In the genomic region with DNA sequence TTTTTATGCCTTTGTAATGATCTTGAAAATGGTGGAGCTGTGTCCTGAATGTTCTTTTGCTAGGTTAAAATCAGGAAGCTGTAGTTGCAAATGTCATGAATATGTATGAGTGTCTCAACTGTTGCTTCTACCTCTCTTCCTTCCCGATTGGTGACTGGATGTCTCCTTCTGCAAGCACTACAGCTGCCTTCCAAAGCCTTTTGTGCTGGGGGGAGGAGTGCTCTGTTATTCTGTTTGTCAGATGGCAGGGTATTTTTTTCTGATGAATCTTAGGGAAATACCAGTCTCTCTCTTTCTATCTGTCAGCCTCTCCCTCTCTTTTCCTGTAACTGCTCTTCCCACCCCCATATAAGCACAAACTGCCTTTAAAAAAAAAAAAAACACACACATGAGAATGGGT, we compare ENCODE assay signal across 24 cellular contexts.
DNase-seq lines count a peak whose midpoint lies in the region; ATAC-seq, FAIRE-seq and TF ChIP-seq lines count a peak whose summit lies in the region.
"Had no signal": no experiment of that assay in that cellular context is flagged by ENCODE, and none has a peak within 500 bp of the region (broad histone marks: within the 10 kb centered on the region; RNA-seq: fewer than 3 reads in every experiment).

No MANE protein-coding gene starts in this region.

- intact Hi-C loops in GM12878 (cut with micrococcal nuclease; ENCODE audit: unreplicated experiment): no loop called here

- SMC1A ChIA-PET in GM12878 (lab: Charles Lee; ENCODE audit: uncharacterized antibody, unreplicated experiment): interaction anchor here (4.8 kb wide), 1 partner anchor 20 kb away, joined by 29 read pairs; no protein-coding TSS in a partner anchor

- peaks cover 37% of the 10 kb centered on the region for H3K4me1 Mint-ChIP-seq in GM23338
- H3K4me1 Mint-ChIP-seq: central memory CD8-positive, alpha-beta T cell had no signal

- POLR2A ChIA-PET in GM12878 (lab: Charles Lee): no interaction called here

- no peak overlapping the region for H3K4me2 ChIP-seq in DND-41 (ENCODE audit: insufficient read depth, low read length)
- peak overlapping the region; percentile 39 for H3K4me2 ChIP-seq in GM23338
- no peak overlapping the region for H3K4me2 ChIP-seq in GM12878 (ENCODE audit: control insufficient read depth, insufficient read depth)

- TF ChIP-seq POLR2A in GM12878 (IDR thresholded peaks at IDR 0.05; ENCODE audit: low read depth, low read length): no peak

- H4K20me1 ChIP-seq in DND-41 (ENCODE audit: insufficient read depth, low read length) (no peaks in the 10 kb centered on the region), GM23338 (replicated peaks; ENCODE audit: insufficient read depth) (no peaks in the 10 kb centered on the region), GM12878 (ENCODE audit: control insufficient read depth, insufficient read depth) (no peaks in the 10 kb centered on the region)

- H3K4me3 ChIP-seq in DND-41 (ENCODE audit: low read depth in 1 of 2, low read length in 2 of 2) (no peak overlapping the region), GM23338 (no peak overlapping the region), GM12878 (no peak overlapping the region)
- H3K4me3 ChIP-seq: dorsolateral prefrontal cortex, prostate gland, sigmoid colon had no signal

- TF ChIP-seq EP300 in GM12878 (IDR thresholded peaks at IDR 0.05; ENCODE audit: borderline replicate concordance in 1 of 2, control insufficient read depth in 1 of 2, low read depth in 2 of 2, low read length in 2 of 2): no peak

- no peak for ATAC-seq in DND-41 (ENCODE audit: insufficient read depth, low read depth)
- peak; percentile 73 for ATAC-seq in GM23338
- peak; percentile 55 for ATAC-seq in GM12878
- no peak for ATAC-seq in HG03097 (IDR thresholded peaks at IDR 0.05; ENCODE audit: low FRiP score, unreplicated experiment)
- no peak for ATAC-seq in HG03378 (IDR thresholded peaks at IDR 0.05; ENCODE audit: unreplicated experiment)
- ATAC-seq in HG03045 (IDR thresholded peaks at IDR 0.05; ENCODE audit: unreplicated experiment): no peak
- ATAC-seq: activated naive CD4-positive, alpha-beta T cell treated with anti-CD3 and anti-CD28 coated beads, Interleukin-2, amount 50 U/mL, for 72 hours had no signal

- H3F3A ChIP-seq in GM23338 (replicated peaks; ENCODE audit: low read depth): no peaks in the 10 kb centered on the region

- peak overlapping the region; percentile 37; the same call in 1 of the 2 replicates for H3K27ac ChIP-seq in DND-41 (ENCODE audit: low read length)
- no peak overlapping the region for H3K27ac ChIP-seq in GM23338 (ENCODE audit: low read depth)
- H3K27ac ChIP-seq in GM12878 (ENCODE audit: control insufficient read depth, insufficient read depth): no peak overlapping the region
- H3K27ac ChIP-seq: dorsolateral prefrontal cortex, prostate gland, sigmoid colon had no signal

- no peak overlapping the region for H3K4me3 Mint-ChIP-seq in GM23338
- H3K4me3 Mint-ChIP-seq: activated T-helper 1 cell treated with anti-CD3 and anti-CD28 coated beads, Interleukin-12 subunit alpha, Interleukin-12 subunit beta, Interleukin-2, Interleukin-4 antibody, amounts not matched to agents 30 ng/mL and 10 ng/mL and 1 ng/mL, durations not matched to agents 14 hours and 24 hours and 36 hours; central memory CD8-positive, alpha-beta T cell; type B pancreatic cell had no signal

- H3K9me3 Mint-ChIP-seq in GM23338: no peaks in the 10 kb centered on the region
- H3K9me3 Mint-ChIP-seq: activated naive CD4-positive, alpha-beta T cell treated with anti-CD3 and anti-CD28 coated beads, Interleukin-2, amount 50 U/mL, for 72 hours; activated T-helper 1 cell treated with anti-CD3 and anti-CD28 coated beads, Interleukin-12 subunit alpha, Interleukin-12 subunit beta, Interleukin-2, Interleukin-4 antibody, amounts not matched to agents 30 ng/mL and 10 ng/mL and 1 ng/mL, durations not matched to agents 14 hours and 24 hours and 36 hours; central memory CD8-positive, alpha-beta T cell; type B pancreatic cell had no signal

- no peaks in the 10 kb centered on the region for H3K27me3 Mint-ChIP-seq in GM23338 (ENCODE audit: insufficient read depth, low read depth, poor library complexity)
- H3K27me3 Mint-ChIP-seq: type B pancreatic cell had no signal

- RAD21 ChIA-PET in GM12878 (lab: Charles Lee; ENCODE audit: unreplicated experiment): no interaction called here

- H3K36me3 ChIP-seq in DND-41 (ENCODE audit: insufficient read depth, low read length) (no peaks in the 10 kb centered on the region), GM23338 (ENCODE audit: insufficient read depth) (no peaks in the 10 kb centered on the region), GM12878 (ENCODE audit: control insufficient read depth in 2 of 2, insufficient read depth in 2 of 2, low read length in 1 of 2) (no peaks in the 10 kb centered on the region)
- H3K36me3 ChIP-seq: prostate gland, sigmoid colon had no signal

- H2AFZ ChIP-seq in DND-41 (ENCODE audit: low read depth, low read length) (peak overlapping the region; percentile 59; the same call in 1 of the 2 replicates), GM23338 (peak overlapping the region; percentile 19; the same call in 1 of the 2 replicates), GM12878 (ENCODE audit: control insufficient read depth, low read depth, low read length) (peak overlapping the region; percentile 34; the same call in 1 of the 2 replicates)

- peak overlapping the region; percentile 77; the same call in 1 of the 2 replicates for H3K27ac Mint-ChIP-seq in GM23338
- H3K27ac Mint-ChIP-seq: activated naive CD4-positive, alpha-beta T cell treated with anti-CD3 and anti-CD28 coated beads, Interleukin-2, amount 50 U/mL, for 72 hours; activated T-helper 1 cell treated with anti-CD3 and anti-CD28 coated beads, Interleukin-12 subunit alpha, Interleukin-12 subunit beta, Interleukin-2, Interleukin-4 antibody, amounts not matched to agents 30 ng/mL and 10 ng/mL and 1 ng/mL, durations not matched to agents 14 hours and 24 hours and 36 hours; type B pancreatic cell had no signal

- no peak for TF ChIP-seq RAD21 in GM12878 (IDR thresholded peaks at IDR 0.05; ENCODE audit: insufficient read depth, low read depth, low read length)

- H3K27me3 ChIP-seq in DND-41 (ENCODE audit: insufficient read depth, low read length, poor library complexity): no peaks in the 10 kb centered on the region
- H3K27me3 ChIP-seq in GM23338 (ENCODE audit: insufficient read depth): no peaks in the 10 kb centered on the region
- no peaks in the 10 kb centered on the region for H3K27me3 ChIP-seq in GM12878 (replicated peaks in 1 of 2; ENCODE audit: control insufficient read depth in 2 of 2, insufficient read depth in 2 of 2, low read length in 1 of 2)
- H3K27me3 ChIP-seq: sigmoid colon had no signal

- no peak for FAIRE-seq in GM12878 (lab: Jason Lieb, UNC)
- FAIRE-seq: D721Med, G401.6, H54 had no signal

- TF ChIP-seq CTCF in DND-41 (IDR thresholded peaks at IDR 0.05; ENCODE audit: borderline replicate concordance, extremely low read depth, low read length, poor library complexity, severe bottlenecking): no peak
- no peak for TF ChIP-seq CTCF in GM23338 (conservative IDR thresholded peaks at IDR 0.05; ENCODE audit: low read depth in 2 of 2)
- TF ChIP-seq CTCF in GM12878 (IDR thresholded peaks at IDR 0.05 in 2 of 3, conservative IDR thresholded peaks at IDR 0.05 in 1 of 3; ENCODE audit: control insufficient read depth in 2 of 3, extremely low read depth in 1 of 3, insufficient read depth in 1 of 3, low read depth in 3 of 3, low read length in 3 of 3): no peak

- H3K79me2 ChIP-seq in DND-41 (ENCODE audit: insufficient read depth, low read length) (no peaks in the 10 kb centered on the region), GM23338 (replicated peaks; ENCODE audit: insufficient read depth) (no peaks in the 10 kb centered on the region), GM12878 (ENCODE audit: control insufficient read depth, insufficient read depth, low read length) (no peaks in the 10 kb centered on the region)

- 0 out of 2 replicates have a peak, but pooled peaks cover under 1% of the 10 kb centered on the region for H3K9me2 ChIP-seq in GM23338 (ENCODE audit: insufficient read depth)

- in situ Hi-C loops in GM12878 (cut with MboI): no loop called here

- H3K9ac ChIP-seq in DND-41 (ENCODE audit: low read depth, low read length): no peak overlapping the region
- H3K9ac ChIP-seq in GM12878 (ENCODE audit: control insufficient read depth, insufficient read depth, low read length): no peak overlapping the region

- WGBS in GM12878 (ENCODE audit: insufficient coverage, insufficient replicate concordance, low lambda C conversion rate, missing lambda C conversion rate): 0% methylated on average over 1 of the region's 1 CpG

- H3K9me3 ChIP-seq in DND-41 (ENCODE audit: insufficient read depth, low read length, severe bottlenecking) (no peaks in the 10 kb centered on the region), GM12878 (replicated peaks; ENCODE audit: control insufficient read depth, insufficient read depth, low read length) (no peaks in the 10 kb centered on the region)
- H3K9me3 ChIP-seq: prostate gland, sigmoid colon had no signal

- DNase-seq in DND-41 (no peak), GM23338 (ENCODE audit: low spot score) (peak; percentile 61), NCI-H345 treated with DMSO at 0.1 percent for 48 hours (lab: John Stamatoyannopoulos, UW; ENCODE audit: unreplicated experiment) (peak; percentile 73), GM12878 (ENCODE audit: low read depth, low spot score) (no peak)
- DNase-seq in activated CD4-positive, CD25-positive, alpha-beta regulatory T cell treated with anti-CD3 and anti-CD28 coated beads, Interleukin-2, amount 50 U/mL, for 72 hours: no peak
- DNase-seq: aorta; glutamatergic neuron; NCI-H1105 treated with DMSO at 0.1 percent for 48 hours; NCI-H526 treated with DMSO at 0.1 percent for 48 hours; sigmoid colon; stimulated activated CD4-positive, alpha-beta T cell treated with anti-CD3 and anti-CD28 coated beads, Interleukin-15, amount 100 ng/mL, for 24 hours; T-helper 9 cell had no signal

- H3K36me3 Mint-ChIP-seq in GM23338 (ENCODE audit: low read depth): no peaks in the 10 kb centered on the region
- H3K36me3 Mint-ChIP-seq: activated naive CD4-positive, alpha-beta T cell treated with anti-CD3 and anti-CD28 coated beads, Interleukin-2, amount 50 U/mL, for 72 hours; type B pancreatic cell had no signal

- no TSS peak for BruUV-seq in GM12878 (replicated peaks; lab: Mats Ljungman, UMichigan)

- CTCF ChIA-PET in GM12878 (lab: Yijun Ruan, JAX): interaction anchor here (0.6 kb wide), 1 partner anchor 61 kb away, joined by 5 read pairs; no protein-coding TSS in a partner anchor

- peaks cover 13% of the 10 kb centered on the region for H3K4me1 ChIP-seq in DND-41 (ENCODE audit: insufficient read depth, low read length)
- H3K4me1 ChIP-seq in GM23338 (ENCODE audit: insufficient read depth): peaks cover 40% of the 10 kb centered on the region
- H3K4me1 ChIP-seq in GM12878 (ENCODE audit: control insufficient read depth, insufficient read depth, low read length): no peaks in the 10 kb centered on the region
- H3K4me1 ChIP-seq: prostate gland, sigmoid colon had no signal

TF ChIP-seq in GM23338, 12 proteins besides CTCF, POLR2A, EP300 and RAD21 (continues in another document):
- TF ChIP-seq NANOG (IDR thresholded peaks at IDR 0.05; ENCODE audit: borderline replicate concordance): no peak
- no peak for TF ChIP-seq JUNB (IDR thresholded peaks at IDR 0.05; ENCODE audit: unreplicated experiment)

TF ChIP-seq in GM12878, 131 proteins besides CTCF, POLR2A, EP300 and RAD21 (continues in another document):
- no peak for TF ChIP-seq BCL11A (IDR thresholded peaks at IDR 0.05; ENCODE audit: low read depth, low read length)

Comparison
In these comparisons a context has a peak if more than half of its experiments do, and no peak if none do; other contexts are left out.
1. ATAC-seq: peak in GM23338 (single experiment) and GM12878 (single experiment); none in DND-41 (single experiment), HG03097 (single experiment), HG03378 (single experiment) and HG03045 (single experiment).
2. DNase-seq: peak in GM23338 (single experiment) and NCI-H345 treated with DMSO at 0.1 percent for 48 hours (single experiment); none in DND-41 (single experiment), GM12878 (single experiment) and activated CD4-positive, CD25-positive, alpha-beta regulatory T cell treated with anti-CD3 and anti-CD28 coated beads, Interleukin-2, amount 50 U/mL, for 72 hours (single experiment).
3. Peak in every context shown above with its lines, with median percentiles within 50 percentile points of each other: H2AFZ ChIP-seq.